Comparison of ENCODE assay signal across 26 cellular contexts in genomic region chr5:32326216-32326772, GRCh38. TPM values are rescaled to one million over a fixed set of nuclear protein-coding genes. Genes with fewer than 3 reads are reported as not detected.
A peak's percentile ranks its signal among the peaks of the same experiment; 100 is the strongest.
DNase-seq lines count a peak whose midpoint lies in the region; ATAC-seq, FAIRE-seq and TF ChIP-seq lines count a peak whose summit lies in the region.
"Had no signal": no experiment of that assay in that cellular context is flagged by ENCODE, and none has a peak within 500 bp of the region (broad histone marks: within the 10 kb centered on the region; RNA-seq: fewer than 3 reads in every experiment).

No MANE protein-coding gene starts in this region.

- H2BK12ac ChIP-seq in mesenchymal stem cell (ENCODE audit: low read length in 2 of 2) = no peak overlapping the region

- WGBS in mesenchymal stem cell = 92% methylated on average over 2 of the region's 3 CpGs

- no peak overlapping the region for H4K8ac ChIP-seq in mesenchymal stem cell (ENCODE audit: low read length)

- TF ChIP-seq POLR2A in GM18505 (IDR thresholded peaks at IDR 0.05; ENCODE audit: borderline replicate concordance, extremely low read depth, insufficient read depth, insufficient read length) = no peak

- H2BK15ac ChIP-seq in mesenchymal stem cell (ENCODE audit: low read depth, poor library complexity, severe bottlenecking) = no peak overlapping the region

- H2BK5ac ChIP-seq in mesenchymal stem cell (ENCODE audit: low read depth, low read length, poor library complexity, severe bottlenecking) = no peak overlapping the region

- no peak overlapping the region for H3K23ac ChIP-seq in mesenchymal stem cell (ENCODE audit: low read length in 2 of 2)

- no peak overlapping the region for H3K14ac ChIP-seq in mesenchymal stem cell (ENCODE audit: low read length in 2 of 2)

- no peak overlapping the region for H2BK120ac ChIP-seq in mesenchymal stem cell (ENCODE audit: low read depth, low read length)

- H3K79me1 ChIP-seq in mesenchymal stem cell (replicated peaks; ENCODE audit: low read length, poor library complexity, severe bottlenecking) = no peaks in the 10 kb centered on the region

- H3K36me3 ChIP-seq in brain microvascular endothelial cell (replicated peaks) (no peaks in the 10 kb centered on the region), mesenchymal stem cell (ENCODE audit: control insufficient read depth in 1 of 2, insufficient read depth in 2 of 2, low read depth in 1 of 2, low read length in 2 of 2) (no peaks in the 10 kb centered on the region)
- H3K36me3 ChIP-seq: prostate gland, stomach, upper lobe of left lung, WERI-Rb-1 had no signal

- H3K27ac ChIP-seq in brain microvascular endothelial cell = no peak overlapping the region
- no peak overlapping the region for H3K27ac ChIP-seq in mesenchymal stem cell (ENCODE audit: low read length, poor library complexity, severe bottlenecking)
- H3K27ac ChIP-seq: prostate gland, stomach, upper lobe of left lung, WERI-Rb-1 had no signal

- no peak for FAIRE-seq in HTR-8/SVneo (lab: Jason Lieb, UNC)

- H3K4ac ChIP-seq in mesenchymal stem cell (ENCODE audit: low read depth in 1 of 2, low read length in 2 of 2) = no peak overlapping the region

- no peak overlapping the region for H3K18ac ChIP-seq in mesenchymal stem cell (ENCODE audit: low read depth in 1 of 2, low read length in 2 of 2)

- no peaks in the 10 kb centered on the region for H3K27me3 ChIP-seq in brain microvascular endothelial cell (replicated peaks)
- H3K27me3 ChIP-seq in mesenchymal stem cell (ENCODE audit: control insufficient read depth in 1 of 2, insufficient read depth in 1 of 2, low read length in 2 of 2) = no peaks in the 10 kb centered on the region
- H3K27me3 ChIP-seq: stomach, upper lobe of left lung had no signal

- no peak overlapping the region for H2AK5ac ChIP-seq in mesenchymal stem cell (ENCODE audit: low read length, severe bottlenecking)

- no peak overlapping the region for H3K4me2 ChIP-seq in mesenchymal stem cell (ENCODE audit: low read length, poor library complexity, severe bottlenecking)
- H3K4me2 ChIP-seq: smooth muscle cell had no signal

- no peak overlapping the region for H4K91ac ChIP-seq in mesenchymal stem cell (ENCODE audit: low read length)

- in situ Hi-C loops in brain microvascular endothelial cell (cut with HindIII; ENCODE audit: low pct_ligation_motif_present, low sequenced_read_pairs) = no loop called here

- no peaks in the 10 kb centered on the region for H3K4me1 ChIP-seq in mesenchymal stem cell (ENCODE audit: control insufficient read depth, insufficient read depth, low read depth, low read length)

- no peak for TF ChIP-seq CTCF in brain microvascular endothelial cell (IDR thresholded peaks at IDR 0.05; ENCODE audit: low read depth, low read length, missing control alignments)

- H3K4me3 ChIP-seq in brain microvascular endothelial cell (ENCODE audit: low read depth, low read length) = no peak overlapping the region
- no peak overlapping the region for H3K4me3 ChIP-seq in mesenchymal stem cell (ENCODE audit: insufficient read depth in 1 of 2, low read depth in 1 of 2, low read length in 2 of 2)
- H3K4me3 ChIP-seq: prostate gland, smooth muscle cell, stomach, upper lobe of left lung had no signal

- no peak overlapping the region for H2AFZ ChIP-seq in mesenchymal stem cell (ENCODE audit: low read depth, low read length)

- H3K9me3 ChIP-seq in mesenchymal stem cell (ENCODE audit: control insufficient read depth, low read length) = peaks cover 9% of the 10 kb centered on the region
- H3K9me3 ChIP-seq: prostate gland had no signal

- peak; percentile 72 for DNase-seq in EL
- peak; percentile 32 for DNase-seq in NCI-H226
- DNase-seq in brain microvascular endothelial cell = peak; percentile 16
- peak; percentile 45 for DNase-seq in mesenchymal stem cell
- no peak for DNase-seq in activated T-cell treated with anti-CD3 and anti-CD28 coated beads, Interleukin-2, amount 50 U/mL, for 1 hour
- DNase-seq in HTR-8/SVneo (ENCODE audit: insufficient read length, low spot score) = no peak
- DNase-seq: activated CD4-positive, alpha-beta T cell treated with anti-CD3 and anti-CD28 coated beads, Interleukin-2, amount 50 U/mL, for 48 hours; activated naive CD4-positive, alpha-beta T cell treated with Interleukin-2 at 50 U/mL for 16 hours; activated T-cell treated with anti-CD3 and anti-CD28 coated beads for 4 hours; AML-193; anterior cingulate cortex; KBM-7; left colon; midbrain; NCI-H1105 treated with DMSO at 0.1 percent for 48 hours; NCI-H2107; nephron progenitor cell; stimulated activated CD4-positive, alpha-beta T cell treated with anti-CD3 and anti-CD28 coated beads, Interleukin-4, amount 100 ng/mL, for 1 hour; stomach; T-helper 17 cell; upper lobe of left lung; WERI-Rb-1 had no signal

- no peak overlapping the region for H3K9ac ChIP-seq in mesenchymal stem cell (ENCODE audit: low read length)

- ATAC-seq in GM21619 (IDR thresholded peaks at IDR 0.05; ENCODE audit: unreplicated experiment) = no peak
- no peak for ATAC-seq in GM18505 (IDR thresholded peaks at IDR 0.05; ENCODE audit: unreplicated experiment)
- ATAC-seq: left colon, T-helper 17 cell had no signal

RNA-seq across cellular contexts. Expression of gene MTMR12, which starts 13.6 kb away (rescaled TPM):
- polyA plus RNA-seq in mesenchymal stem cell (2013, experiment 1 of 2) = 11.1 TPM
- polyA plus RNA-seq in mesenchymal stem cell (2013, experiment 2 of 2) = 11.7 TPM

Comparison
In these comparisons a context has a peak if more than half of its experiments do, and no peak if none do; other contexts are left out.
1. DNase-seq: peak in EL (single experiment), NCI-H226 (single experiment), brain microvascular endothelial cell (single experiment) and mesenchymal stem cell (single experiment); none in activated T-cell treated with anti-CD3 and anti-CD28 coated beads, Interleukin-2, amount 50 U/mL, for 1 hour (single experiment) and HTR-8/SVneo (single experiment).